Comparison of ENCODE assay signal across 3 cellular contexts in the genomic region with DNA sequence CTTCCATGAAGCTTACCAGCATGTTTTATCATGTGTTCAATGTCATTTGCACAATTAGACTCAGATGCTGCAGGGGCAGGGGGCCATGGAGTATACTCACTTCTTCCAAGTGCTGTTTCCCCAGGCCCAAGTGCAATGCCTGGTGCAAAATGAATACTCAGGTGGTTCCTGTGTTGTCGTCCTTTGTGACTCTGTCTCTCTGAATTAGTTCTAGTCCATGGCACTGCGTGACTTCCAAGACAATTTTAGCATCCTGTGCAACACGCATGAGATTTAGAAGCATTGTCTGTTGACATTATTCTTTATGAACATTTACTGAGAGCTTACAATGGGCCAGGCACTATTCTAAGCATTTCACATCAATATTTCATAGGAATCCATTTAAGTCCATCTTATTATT.
"Had no signal": no experiment of that assay in that cellular context is flagged by ENCODE, and none has a peak within 500 bp of the region (broad histone marks: within the 10 kb centered on the region; RNA-seq: fewer than 3 reads in every experiment).

No MANE protein-coding gene starts in this region.

- ATAC-seq: GM12878 had no signal

- DNase-seq: GDM1, GF-D8 had no signal
